ENCODE assay signal across 11 cellular contexts in the genomic region with DNA sequence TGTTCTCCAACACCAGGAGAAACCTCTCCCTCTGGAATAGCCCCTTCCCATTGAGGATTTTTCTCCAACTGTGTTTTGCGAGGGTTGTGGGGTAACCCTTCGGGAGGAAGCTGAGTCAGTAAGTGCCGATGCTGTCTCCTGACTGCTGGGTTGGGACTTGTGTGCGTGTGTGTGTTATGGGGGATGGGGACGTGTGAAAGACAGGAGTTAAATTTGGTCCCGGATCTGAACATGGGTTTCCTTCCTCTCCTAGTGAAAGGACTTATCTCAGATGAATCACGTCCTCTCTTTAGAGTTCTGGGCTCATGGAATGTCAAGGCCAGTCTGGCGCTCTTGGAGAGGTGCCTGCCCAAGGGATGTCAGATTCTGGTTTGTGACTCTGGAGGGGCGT. TPM values are rescaled to one million over a fixed set of nuclear protein-coding genes. Genes with fewer than 3 reads are reported as not detected.
A peak's percentile ranks its signal among the peaks of the same experiment; 100 is the strongest.
DNase-seq lines count a peak whose midpoint lies in the region; ATAC-seq, FAIRE-seq and TF ChIP-seq lines count a peak whose summit lies in the region.
"Had no signal": no experiment of that assay in that cellular context is flagged by ENCODE, and none has a peak within 500 bp of the region (broad histone marks: within the 10 kb centered on the region; RNA-seq: fewer than 3 reads in every experiment).

No MANE protein-coding gene starts in this region.

- intact Hi-C loops in esophagus muscularis mucosa (cut with DNase I): no loop called here

- H3K27me3 Mint-ChIP-seq in natural killer cell treated with Interleukin-12 subunit alpha and Interleukin-12 subunit beta and Interleukin-15 and Interleukin-18, amount 100 ng/mL, for 72 hours: peaks cover 7 to 9% of the 10 kb centered on the region in 2 donors

- DNase-seq in RCC 7860 (ENCODE audit: low spot score) (peak; percentile 85), esophagus muscularis mucosa (ENCODE audit: extremely low spot score) (no peak), NCI-H2029 treated with DMSO at 0.1 percent for 48 hours (lab: John Stamatoyannopoulos, UW) (no peak)
- DNase-seq in natural killer cell treated with Interleukin-12 subunit alpha and Interleukin-12 subunit beta and Interleukin-15 and Interleukin-18, amount 100 ng/mL, for 72 hours (ENCODE audit: low spot score): no peak
- no peak for DNase-seq in stimulated activated CD4-positive, alpha-beta T cell treated with anti-CD3 and anti-CD28 coated beads, Interleukin-4, amount 100 ng/mL, for 24 hours
- DNase-seq in stimulated activated naive CD8-positive, alpha-beta T cell treated with anti-CD3 and anti-CD28 coated beads, Interleukin-15, Interleukin-2, amounts not matched to agents 100 U/mL and 50 U/mL, for 24 hours: no peak
- DNase-seq: NCI-H146 had no signal

- H3K36me3 ChIP-seq in BLaER1 (no peaks in the 10 kb centered on the region), esophagus muscularis mucosa (no peaks in the 10 kb centered on the region)

- H3K27ac ChIP-seq in BLaER1: no peak overlapping the region
- H3K27ac ChIP-seq in esophagus muscularis mucosa (replicated peaks in 1 of 4): peak overlapping the region; percentile 31 to 70 (median 54)

- no peak for TF ChIP-seq CTCF in esophagus muscularis mucosa (IDR thresholded peaks at IDR 0.05)

- no peak overlapping the region for H3K4me3 ChIP-seq in BLaER1
- peak overlapping the region in 1 of 4 donors; percentile 28 for H3K4me3 ChIP-seq in esophagus muscularis mucosa

- H3K27ac Mint-ChIP-seq in natural killer cell treated with Interleukin-12 subunit alpha and Interleukin-12 subunit beta and Interleukin-15 and Interleukin-18, amount 100 ng/mL, for 72 hours: no peak overlapping the region

- TF ChIP-seq EP300 in esophagus muscularis mucosa (IDR thresholded peaks at IDR 0.05): no peak

- 58% methylated on average over 9 of the region's 9 CpGs for WGBS in esophagus muscularis mucosa

- H3K9me3 Mint-ChIP-seq in natural killer cell treated with Interleukin-12 subunit alpha and Interleukin-12 subunit beta and Interleukin-15 and Interleukin-18, amount 100 ng/mL, for 72 hours: no peaks in the 10 kb centered on the region

- peak overlapping the region; percentile 65 for H3K4me3 Mint-ChIP-seq in natural killer cell treated with Interleukin-12 subunit alpha and Interleukin-12 subunit beta and Interleukin-15 and Interleukin-18, amount 100 ng/mL, for 72 hours

- peak in 1 of 2 donors; percentile 70 for ATAC-seq in natural killer cell treated with Interleukin-12 subunit alpha and Interleukin-12 subunit beta and Interleukin-15 and Interleukin-18, amount 100 ng/mL, for 72 hours
- no peak for ATAC-seq in HG03135 (IDR thresholded peaks at IDR 0.05; ENCODE audit: unreplicated experiment)
- no peak for ATAC-seq in stimulated activated naive CD8-positive, alpha-beta T cell treated with anti-CD3 and anti-CD28 coated beads, Interleukin-15, Interleukin-2, amounts not matched to agents 100 U/mL and 50 U/mL, for 24 hours

- no peaks in the 10 kb centered on the region for H3K36me3 Mint-ChIP-seq in natural killer cell treated with Interleukin-12 subunit alpha and Interleukin-12 subunit beta and Interleukin-15 and Interleukin-18, amount 100 ng/mL, for 72 hours

- no peak for TF ChIP-seq POLR2A in esophagus muscularis mucosa (IDR thresholded peaks at IDR 0.05; ENCODE audit: low read depth)

- FAIRE-seq in RCC 7860 (lab: Jason Lieb, UNC): peak; percentile 86

- no peaks in the 10 kb centered on the region; the same call in 1 of the 2 replicates for H4K20me1 ChIP-seq in BLaER1

- peaks cover 9 to 10% of the 10 kb centered on the region in 2 donors for H3K4me1 Mint-ChIP-seq in natural killer cell treated with Interleukin-12 subunit alpha and Interleukin-12 subunit beta and Interleukin-15 and Interleukin-18, amount 100 ng/mL, for 72 hours (ENCODE audit: low read depth in 2 of 2)

- H3K27me3 ChIP-seq in BLaER1 (no peaks in the 10 kb centered on the region), esophagus muscularis mucosa (no peaks in the 10 kb centered on the region)

- no peaks in the 10 kb centered on the region for H3K9me3 ChIP-seq in BLaER1
- no peaks in the 10 kb centered on the region for H3K9me3 ChIP-seq in esophagus muscularis mucosa

- H3K9ac ChIP-seq in BLaER1: no peak overlapping the region

- H3K4me1 ChIP-seq in BLaER1: peaks cover 18% of the 10 kb centered on the region
- peaks cover 28 to 51% (median 35%) of the 10 kb centered on the region in 4 donors for H3K4me1 ChIP-seq in esophagus muscularis mucosa

- H3K4me2 ChIP-seq in BLaER1: peak overlapping the region; percentile 78

RNA-seq across cellular contexts. Expression of gene KIAA1671, which starts 33.3 kb away (rescaled TPM):
- 10 to 100 TPM; 14.2 to 34.2 (median 22.6) TPM for total RNA-seq in esophagus muscularis mucosa
- total RNA-seq in natural killer cell treated with Interleukin-12 subunit alpha and Interleukin-12 subunit beta and Interleukin-15 and Interleukin-18, amount 100 ng/mL, for 72 hours: 10 to 100 TPM; 11.7 to 21.3 TPM

RNA-seq across cellular contexts. Expression of gene LHFPL7, which starts 39.3 kb away (rescaled TPM):
- not detected for total RNA-seq in esophagus muscularis mucosa
- total RNA-seq in natural killer cell treated with Interleukin-12 subunit alpha and Interleukin-12 subunit beta and Interleukin-15 and Interleukin-18, amount 100 ng/mL, for 72 hours: not detected
- total RNA-seq: mucosa of gallbladder, urinary bladder had no signal
